ENCODE assay signal across 39 cellular contexts in the genomic region with DNA sequence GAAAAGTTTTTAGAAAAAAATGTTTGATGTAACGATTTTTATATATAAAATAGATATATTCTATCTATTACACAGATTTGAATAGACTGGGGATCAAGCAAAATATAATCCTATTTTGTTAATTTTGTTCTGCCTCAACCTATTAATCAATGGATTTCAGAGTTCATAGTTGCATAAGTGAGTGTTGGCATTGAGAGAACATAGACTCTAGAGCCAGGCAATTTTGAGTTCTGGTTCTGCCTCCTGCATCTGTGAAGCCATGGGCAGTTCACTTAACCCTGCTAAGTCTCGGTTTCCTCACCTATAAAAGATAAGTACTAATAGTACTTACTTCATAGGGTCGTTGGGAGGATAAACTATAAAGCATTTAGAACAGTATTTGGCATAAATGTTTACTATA.
"Had no signal": no experiment of that assay in that cellular context is flagged by ENCODE, and none has a peak within 500 bp of the region (broad histone marks: within the 10 kb centered on the region; RNA-seq: fewer than 3 reads in every experiment).

No MANE protein-coding gene starts in this region.

- H3K36me3 ChIP-seq: adrenal gland, ascending aorta, brain microvascular endothelial cell, breast epithelium, cardiac muscle cell had no signal

- H3K9me3 ChIP-seq: adrenal gland, ascending aorta, body of pancreas, breast epithelium had no signal

- H3K27me3 ChIP-seq: adrenal gland, ascending aorta, body of pancreas, brain microvascular endothelial cell, breast epithelium, cardiac muscle cell had no signal

- FAIRE-seq: astrocyte, bronchial epithelial cell had no signal

- H3K36me3 Mint-ChIP-seq: activated naive CD4-positive, alpha-beta T cell treated with anti-CD3 and anti-CD28 coated beads, Interleukin-2, amount 10 ng/mL, durations not matched to agents 7 days and 5 days; activated naive CD4-positive, alpha-beta T cell treated with anti-CD3 and anti-CD28 coated beads, Interleukin-2, amount 50 U/mL, for 24 hours; activated naive CD4-positive, alpha-beta T cell treated with anti-CD3 and anti-CD28 coated beads, Interleukin-2, amount 50 U/mL, for 72 hours; activated naive CD8-positive, alpha-beta T cell; activated naive CD8-positive, alpha-beta T cell treated with anti-CD3 and anti-CD28 coated beads, Interleukin-2, amount 10 ng/mL, durations not matched to agents 7 days and 5 days; brain had no signal

- H3K27me3 Mint-ChIP-seq: activated naive CD4-positive, alpha-beta T cell treated with anti-CD3 and anti-CD28 coated beads, Interleukin-2, amount 50 U/mL, for 24 hours; activated T-cell treated with anti-CD3 and anti-CD28 coated beads, Interleukin-2, amount 50 U/mL, for 24 hours; brain had no signal

- H3K4me3 Mint-ChIP-seq: activated naive CD4-positive, alpha-beta T cell treated with anti-CD3 and anti-CD28 coated beads for 36 hours; activated naive CD4-positive, alpha-beta T cell treated with anti-CD3 and anti-CD28 coated beads, Interleukin-2, amount 10 ng/mL, durations not matched to agents 7 days and 5 days; activated naive CD4-positive, alpha-beta T cell treated with anti-CD3 and anti-CD28 coated beads, Interleukin-2, amount 50 U/mL, for 24 hours; activated naive CD8-positive, alpha-beta T cell; activated naive CD8-positive, alpha-beta T cell treated with anti-CD3 and anti-CD28 coated beads, Interleukin-2, amount 10 ng/mL, durations not matched to agents 7 days and 5 days; activated naive CD8-positive, alpha-beta T cell treated with anti-CD3 and anti-CD28 coated beads, Interleukin-2, amount 50 U/mL, for 24 hours; activated T-cell treated with anti-CD3 and anti-CD28 coated beads, Interleukin-2, amount 50 U/mL, for 24 hours; activated T-cell treated with anti-CD3 and anti-CD28 coated beads, Interleukin-2, amount 50 U/mL, for 4 hours; activated T-cell treated with anti-CD3 and anti-CD28 coated beads, Interleukin-2, amount 50 U/mL, for 72 hours; activated T-helper 1 cell treated with anti-CD3 and anti-CD28 coated beads, Interleukin-12 subunit alpha, Interleukin-12 subunit beta, Interleukin-2, Interleukin-4 antibody, amounts not matched to agents 30 ng/mL and 10 ng/mL and 1 ng/mL, durations not matched to agents 14 hours and 24 hours and 36 hours; activated T-helper 17 cell treated with anti-CD3 and anti-CD28 coated beads, Interleukin-2, amount 50 U/mL, for 72 hours; brain; central memory CD8-positive, alpha-beta T cell had no signal

- H3K4me1 ChIP-seq: adrenal gland, ascending aorta, body of pancreas, breast epithelium had no signal

- DNase-seq: activated effector memory CD4-positive, alpha-beta T cell treated with anti-CD3 and anti-CD28 coated beads, Interleukin-2, amount 50 U/mL, for 16 hours; activated effector memory CD4-positive, alpha-beta T cell treated with Interleukin-2 at 50 U/mL for 16 hours; activated gamma-delta T cell; activated gamma-delta T cell treated with Interleukin-2 at 50 U/mL for 16 hours; activated naive CD4-positive, alpha-beta T cell; activated naive CD4-positive, alpha-beta T cell treated with anti-CD3 and anti-CD28 coated beads for 36 hours; activated naive CD4-positive, alpha-beta T cell treated with anti-CD3 and anti-CD28 coated beads, Interleukin-2, amount 10 ng/mL, durations not matched to agents 7 days and 5 days; activated naive CD4-positive, alpha-beta T cell treated with anti-CD3 and anti-CD28 coated beads, Interleukin-2, amount 50 U/mL, for 16 hours; activated naive CD4-positive, alpha-beta T cell treated with Interleukin-2 at 50 U/mL for 16 hours; activated naive CD8-positive, alpha-beta T cell treated with anti-CD3 and anti-CD28 coated beads, Interleukin-2, amount 10 ng/mL, durations not matched to agents 7 days and 5 days; activated naive CD8-positive, alpha-beta T cell treated with anti-CD3 and anti-CD28 coated beads, Interleukin-2, amount 50 U/mL, for 24 hours; activated T-cell treated with anti-CD3 and anti-CD28 coated beads, Interleukin-2, amount 50 U/mL, for 1 hour; activated T-cell treated with anti-CD3 and anti-CD28 coated beads, Interleukin-2, amount 50 U/mL, for 24 hours; activated T-cell treated with anti-CD3 and anti-CD28 coated beads, Interleukin-2, amount 50 U/mL, for 4 hours; activated T-cell treated with anti-CD3 and anti-CD28 coated beads, Interleukin-2, amount 50 U/mL, for 48 hours; activated T-cell treated with anti-CD3 and anti-CD28 coated beads, Interleukin-2, amount 50 U/mL, for 72 hours; adrenal gland; amniotic stem cell; amygdala; anterior cingulate cortex; aorta; body of pancreas; brain microvascular endothelial cell; caudate nucleus; central memory CD4-positive, alpha-beta T cell; cerebellar nuclear complex had no signal

- H3K27ac ChIP-seq: adrenal gland, ascending aorta, body of pancreas, brain microvascular endothelial cell, breast epithelium, cardiac muscle cell had no signal

- H3K9me3 Mint-ChIP-seq: activated naive CD4-positive, alpha-beta T cell treated with anti-CD3 and anti-CD28 coated beads for 36 hours; activated naive CD4-positive, alpha-beta T cell treated with anti-CD3 and anti-CD28 coated beads, Interleukin-2, amount 10 ng/mL, durations not matched to agents 7 days and 5 days; activated naive CD4-positive, alpha-beta T cell treated with anti-CD3 and anti-CD28 coated beads, Interleukin-2, amount 50 U/mL, for 24 hours; activated naive CD4-positive, alpha-beta T cell treated with anti-CD3 and anti-CD28 coated beads, Interleukin-2, amount 50 U/mL, for 72 hours; activated naive CD8-positive, alpha-beta T cell treated with anti-CD3 and anti-CD28 coated beads, Interleukin-2, amount 10 ng/mL, durations not matched to agents 7 days and 5 days; activated naive CD8-positive, alpha-beta T cell treated with anti-CD3 and anti-CD28 coated beads, Interleukin-2, amount 50 U/mL, for 24 hours; activated T-cell treated with anti-CD3 and anti-CD28 coated beads, Interleukin-2, amount 50 U/mL, for 24 hours; activated T-cell treated with anti-CD3 and anti-CD28 coated beads, Interleukin-2, amount 50 U/mL, for 4 hours; activated T-cell treated with anti-CD3 and anti-CD28 coated beads, Interleukin-2, amount 50 U/mL, for 72 hours; activated T-helper 1 cell treated with anti-CD3 and anti-CD28 coated beads, Interleukin-12 subunit alpha, Interleukin-12 subunit beta, Interleukin-2, Interleukin-4 antibody, amounts not matched to agents 30 ng/mL and 10 ng/mL and 1 ng/mL, durations not matched to agents 14 hours and 24 hours and 36 hours; activated T-helper 17 cell treated with anti-CD3 and anti-CD28 coated beads, Interleukin-2, amount 50 U/mL, for 72 hours; activated T-helper 2 cell treated with anti-CD3 and anti-CD28 coated beads, Interferon-gamma antibody, Interleukin-2, Interleukin-4, amounts not matched to agents 10 μg/mL and 5 μg/mL and 100 μg/mL, durations not matched to agents 14 hours and 24 hours and 36 hours; brain; central memory CD8-positive, alpha-beta T cell had no signal

- ATAC-seq: activated naive CD4-positive, alpha-beta T cell treated with anti-CD3 and anti-CD28 coated beads, Interleukin-2, amount 50 U/mL, for 72 hours; activated naive CD8-positive, alpha-beta T cell treated with anti-CD3 and anti-CD28 coated beads, Interleukin-2, amount 50 U/mL, for 24 hours; activated T-cell treated with anti-CD3 and anti-CD28 coated beads, Interleukin-2, amount 50 U/mL, for 4 hours; activated T-cell treated with anti-CD3 and anti-CD28 coated beads, Interleukin-2, amount 50 U/mL, for 72 hours; activated T-helper 17 cell treated with anti-CD3 and anti-CD28 coated beads, Interleukin-2, amount 50 U/mL, for 72 hours; body of pancreas had no signal

- H3K27ac Mint-ChIP-seq: activated naive CD4-positive, alpha-beta T cell treated with anti-CD3 and anti-CD28 coated beads for 36 hours; activated naive CD4-positive, alpha-beta T cell treated with anti-CD3 and anti-CD28 coated beads, Interleukin-2, amount 10 ng/mL, durations not matched to agents 7 days and 5 days; activated naive CD4-positive, alpha-beta T cell treated with anti-CD3 and anti-CD28 coated beads, Interleukin-2, amount 50 U/mL, for 24 hours; activated naive CD4-positive, alpha-beta T cell treated with anti-CD3 and anti-CD28 coated beads, Interleukin-2, amount 50 U/mL, for 72 hours; activated naive CD8-positive, alpha-beta T cell; activated naive CD8-positive, alpha-beta T cell treated with anti-CD3 and anti-CD28 coated beads, Interleukin-2, amount 10 ng/mL, durations not matched to agents 7 days and 5 days; activated naive CD8-positive, alpha-beta T cell treated with anti-CD3 and anti-CD28 coated beads, Interleukin-2, amount 50 U/mL, for 24 hours; activated T-cell treated with anti-CD3 and anti-CD28 coated beads, Interleukin-2, amount 50 U/mL, for 24 hours; activated T-cell treated with anti-CD3 and anti-CD28 coated beads, Interleukin-2, amount 50 U/mL, for 72 hours; activated T-helper 1 cell treated with anti-CD3 and anti-CD28 coated beads, Interleukin-12 subunit alpha, Interleukin-12 subunit beta, Interleukin-2, Interleukin-4 antibody, amounts not matched to agents 30 ng/mL and 10 ng/mL and 1 ng/mL, durations not matched to agents 14 hours and 24 hours and 36 hours; activated T-helper 17 cell treated with anti-CD3 and anti-CD28 coated beads, Interleukin-2, amount 50 U/mL, for 72 hours; activated T-helper 2 cell treated with anti-CD3 and anti-CD28 coated beads, Interferon-gamma antibody, Interleukin-2, Interleukin-4, amounts not matched to agents 10 μg/mL and 5 μg/mL and 100 μg/mL, durations not matched to agents 14 hours and 24 hours and 36 hours; brain had no signal

- H3K4me1 Mint-ChIP-seq: activated naive CD4-positive, alpha-beta T cell treated with anti-CD3 and anti-CD28 coated beads, Interleukin-2, amount 10 ng/mL, durations not matched to agents 7 days and 5 days; activated naive CD4-positive, alpha-beta T cell treated with anti-CD3 and anti-CD28 coated beads, Interleukin-2, amount 50 U/mL, for 24 hours; activated naive CD8-positive, alpha-beta T cell treated with anti-CD3 and anti-CD28 coated beads, Interleukin-2, amount 10 ng/mL, durations not matched to agents 7 days and 5 days; activated naive CD8-positive, alpha-beta T cell treated with anti-CD3 and anti-CD28 coated beads, Interleukin-2, amount 50 U/mL, for 24 hours; activated T-helper 17 cell treated with anti-CD3 and anti-CD28 coated beads, Interleukin-2, amount 50 U/mL, for 72 hours; brain; central memory CD8-positive, alpha-beta T cell had no signal

- H3K4me3 ChIP-seq: adrenal gland, ascending aorta, body of pancreas, breast epithelium, cardiac muscle cell had no signal
